In genomic region chr11:133163463-133164419, GRCh38 we compare ENCODE assay signal across 8 cellular contexts.
DNase-seq lines count a peak whose midpoint lies in the region; ATAC-seq and TF ChIP-seq lines count a peak whose summit lies in the region.

No MANE protein-coding gene starts in this region.

- H3K4me1 ChIP-seq in A673 (ENCODE audit: insufficient read depth, low read length, poor library complexity, severe bottlenecking) (no peaks in the 10 kb centered on the region), colonic mucosa (no peaks in the 10 kb centered on the region)

- H3K27me3 ChIP-seq in A673 (replicated peaks; ENCODE audit: insufficient read depth, low read depth, low read length, poor library complexity) (peaks cover 6% of the 10 kb centered on the region), colonic mucosa (no peaks in the 10 kb centered on the region)

- POLR2A ChIA-PET in A673 (lab: Charles Lee; ENCODE audit: low non-redundant PET) = no interaction called here

- DNase-seq in A673 (ENCODE audit: low spot score) = peak; percentile 67
- DNase-seq in NCI-H748 treated with DMSO at 0.1 percent for 48 hours (lab: John Stamatoyannopoulos, UW) = peak; percentile 9
- peak; percentile 24 for DNase-seq in colonic mucosa
- DNase-seq in lung microvascular endothelial cell (ENCODE audit: low read depth in 2 of 2) = peak; percentile 5 to 52
- no peak for DNase-seq in NK-92 treated with Interleukin-12 subunit alpha and Interleukin-12 subunit beta, amount 100 ng/mL, for 24 hours (lab: John Stamatoyannopoulos, UW)

- H3K9me3 ChIP-seq in A673 (ENCODE audit: low read depth, low read length, poor library complexity, severe bottlenecking) (peaks cover 6% of the 10 kb centered on the region), colonic mucosa (no peaks in the 10 kb centered on the region)

- ATAC-seq in HG03060 (IDR thresholded peaks at IDR 0.05; ENCODE audit: low read depth, unreplicated experiment) = peak; percentile 71
- no peak for ATAC-seq in HG03460 (IDR thresholded peaks at IDR 0.05; ENCODE audit: unreplicated experiment)

- no peak overlapping the region for H3K9ac ChIP-seq in colonic mucosa (ENCODE audit: low read depth in 2 of 2, low read length in 2 of 2)

- BruUV-seq in A673 (replicated peaks; lab: Mats Ljungman, UMichigan) = no TSS peak

- intact Hi-C loops in A673 (cut with micrococcal nuclease; ENCODE audit: unreplicated experiment) = loop anchor here (2.0 kb wide), 1 partner anchor 85 kb away; no protein-coding TSS in a partner anchor
- intact Hi-C loops in colonic mucosa (cut with DNase I) = no loop called here

- H3K27ac ChIP-seq in A673 (ENCODE audit: low read depth, low read length, poor library complexity, severe bottlenecking) (no peak overlapping the region), colonic mucosa (no peak overlapping the region)

- TF ChIP-seq CTCF in A673 (conservative IDR thresholded peaks at IDR 0.05; ENCODE audit: low read depth, low read length) (peak; percentile 77), GM12872 (IDR thresholded peaks at IDR 0.05; ENCODE audit: insufficient read depth, low read depth, low read length) (peak; percentile 74), colonic mucosa (IDR thresholded peaks at IDR 0.05) (peak; percentile 66)

- H3K36me3 ChIP-seq in A673 (ENCODE audit: insufficient read depth, low read length, poor library complexity, severe bottlenecking) (no peaks in the 10 kb centered on the region), colonic mucosa (no peaks in the 10 kb centered on the region)

- no peak overlapping the region for H3K4me3 ChIP-seq in A673 (ENCODE audit: low read depth, low read length, poor library complexity, severe bottlenecking)
- H3K4me3 ChIP-seq in colonic mucosa = no peak overlapping the region

- CTCF ChIA-PET in A673 (lab: Charles Lee) = no interaction called here
